In genomic region chr2:129256642-129257041, GRCh38 we compare ENCODE assay signal across 7 cellular contexts.
"Had no signal": no experiment of that assay in that cellular context is flagged by ENCODE, and none has a peak within 500 bp of the region (broad histone marks: within the 10 kb centered on the region; RNA-seq: fewer than 3 reads in every experiment).

No MANE protein-coding gene starts in this region.

- H3K4me3 ChIP-seq: GM23338 had no signal

- DNase-seq: H9, HCEC 1CT, IMR-90 had no signal

- H3K4me3 Mint-ChIP-seq: GM23338, H9 had no signal

- H3K27ac Mint-ChIP-seq: GM23338, H9 had no signal

- H3K4me2 ChIP-seq: GM23338 had no signal

- H2AFZ ChIP-seq: GM23338 had no signal

- FAIRE-seq: H1, H54, HTR-8/SVneo had no signal

- ATAC-seq: GM23338 had no signal
